ENCODE assay signal across 1 cellular context in the genomic region with DNA sequence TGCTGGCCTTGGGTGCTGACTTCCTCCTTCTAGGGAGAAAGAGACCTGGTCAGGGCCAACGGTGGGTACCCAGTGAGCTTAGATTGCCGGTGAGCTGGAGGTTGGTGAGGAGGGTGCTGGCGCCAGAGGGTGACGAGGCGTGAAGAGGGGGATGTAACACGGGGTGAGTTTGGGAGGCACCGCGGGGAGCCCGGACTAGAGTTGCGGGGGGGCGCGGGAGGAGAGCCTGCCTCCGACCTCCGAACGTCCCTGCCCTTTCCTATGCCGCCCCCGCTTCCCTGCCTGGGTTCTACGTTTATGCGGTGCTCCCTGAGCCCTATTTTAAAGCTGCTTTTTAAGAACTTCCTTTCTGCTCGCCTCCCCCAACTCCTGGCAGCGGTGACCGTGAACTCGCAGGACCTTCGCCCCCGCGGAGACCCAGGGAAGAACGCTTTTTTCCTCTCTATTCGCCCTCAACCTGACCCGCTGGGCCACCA.
TF ChIP-seq lines count a peak whose summit lies in the region.

No MANE protein-coding gene starts in this region.

TF ChIP-seq in H1, 55 proteins besides CTCF, POLR2A, EP300 and RAD21:
- TF ChIP-seq RXRA (IDR thresholded peaks at IDR 0.05; ENCODE audit: insufficient read depth, low read depth, low read length) (no peak), KDM5A (IDR thresholded peaks at IDR 0.05; ENCODE audit: low read length) (no peak), POLR2AphosphoS5 (IDR thresholded peaks at IDR 0.05; ENCODE audit: low read depth, low read length) (no peak), RBBP5 (IDR thresholded peaks at IDR 0.05; ENCODE audit: borderline replicate concordance, low read depth, low read length) (no peak), SAP30 (IDR thresholded peaks at IDR 0.05; ENCODE audit: insufficient read depth, insufficient replicate concordance, low read length) (no peak), ASH2L (IDR thresholded peaks at IDR 0.05; ENCODE audit: low read length) (peak; percentile 38), PHF8 (conservative IDR thresholded peaks at IDR 0.05; ENCODE audit: low read depth, low read length) (no peak), CBX5 (IDR thresholded peaks at IDR 0.05; ENCODE audit: low read depth, low read length) (no peak), NANOG (IDR thresholded peaks at IDR 0.05; ENCODE audit: insufficient read depth, low read depth, low read length, poor library complexity, severe bottlenecking) (no peak), CREB1 (IDR thresholded peaks at IDR 0.05) (no peak), RFX5 (IDR thresholded peaks at IDR 0.05; ENCODE audit: borderline replicate concordance, low read depth, low read length) (no peak), SUZ12 (IDR thresholded peaks at IDR 0.05; ENCODE audit: low read length) (no peak), HDAC2 (IDR thresholded peaks at IDR 0.05; ENCODE audit: borderline replicate concordance in 1 of 2, low read depth in 2 of 2, low read length in 2 of 2) (no peak), BACH1 (IDR thresholded peaks at IDR 0.05; ENCODE audit: low read length) (no peak), EGR1 (IDR thresholded peaks at IDR 0.05; ENCODE audit: borderline replicate concordance, low read depth, low read length) (peak; percentile 16; the same call in 1 of the 2 replicates), CEBPB (IDR thresholded peaks at IDR 0.05; ENCODE audit: low read depth, low read length) (no peak), KDM1A (IDR thresholded peaks at IDR 0.05; ENCODE audit: borderline replicate concordance, low read length) (no peak), KDM4A (IDR thresholded peaks at IDR 0.05; ENCODE audit: low read depth, low read length, severe bottlenecking) (peak; percentile 64), FOSL1 (IDR thresholded peaks at IDR 0.05; ENCODE audit: insufficient read depth, low read depth, low read length) (no peak), SRF (IDR thresholded peaks at IDR 0.05; ENCODE audit: low read depth, low read length) (no peak), HDAC6 (IDR thresholded peaks at IDR 0.05; ENCODE audit: low read depth, low read length) (no peak), TEAD4 (IDR thresholded peaks at IDR 0.05; ENCODE audit: low read depth, low read length) (no peak)
